9 cellular contexts compared by ENCODE assay signal in the genomic region with DNA sequence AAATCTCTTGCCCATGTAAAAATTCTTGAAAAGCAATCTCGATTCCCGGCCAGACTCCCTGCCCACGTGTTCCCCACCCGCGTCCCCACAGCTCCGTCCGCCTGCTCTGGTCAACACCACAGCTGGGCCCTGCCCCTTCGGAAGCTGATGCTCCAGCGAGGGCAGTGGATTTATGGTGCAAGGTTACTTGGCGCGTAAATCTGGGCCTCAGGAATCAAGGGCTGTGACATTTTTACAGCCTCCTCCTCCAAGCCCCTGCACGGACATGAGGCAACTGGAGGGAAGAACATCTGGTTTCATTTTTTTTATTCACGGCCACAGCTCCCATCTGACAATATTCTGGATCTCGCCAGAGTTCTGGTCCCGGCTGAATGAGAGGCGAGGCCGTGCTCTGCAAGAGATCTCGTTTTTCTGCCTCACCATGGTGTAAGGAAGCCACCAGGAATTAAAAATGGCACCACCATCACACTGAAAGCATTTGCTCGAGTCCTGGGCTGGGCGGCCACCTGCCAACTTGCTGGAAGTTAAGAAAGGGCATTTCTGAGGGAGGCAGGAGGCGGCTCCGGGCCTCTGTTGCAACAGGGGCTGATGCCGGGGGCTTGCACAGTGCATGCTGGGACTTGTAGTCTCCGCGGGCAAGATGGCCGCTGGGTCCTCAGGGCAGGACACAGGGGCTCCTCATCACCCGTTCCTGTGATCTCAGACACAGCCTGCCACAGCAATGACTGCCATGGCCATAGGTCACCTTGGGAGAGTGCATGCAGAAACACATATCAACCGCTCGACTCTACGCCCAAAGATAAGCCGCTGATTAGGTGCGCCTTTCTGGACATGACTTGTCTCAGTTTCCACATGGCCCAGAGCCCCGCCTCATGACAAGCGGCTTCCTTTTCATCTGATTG.
DNase-seq lines count a peak whose midpoint lies in the region; ATAC-seq, FAIRE-seq and TF ChIP-seq lines count a peak whose summit lies in the region.
"Had no signal": no experiment of that assay in that cellular context is flagged by ENCODE, and none has a peak within 500 bp of the region (broad histone marks: within the 10 kb centered on the region; RNA-seq: fewer than 3 reads in every experiment).

No MANE protein-coding gene starts in this region.

- ATAC-seq in SK-N-SH treated with all-trans-retinoic acid at 6 μM for 48 hours: no peak
- ATAC-seq: A549 had no signal

- H3K4me3 ChIP-seq in SK-N-SH (ENCODE audit: low read depth in 2 of 2, low read length in 1 of 2) (no peak overlapping the region), mesenchymal stem cell (ENCODE audit: insufficient read depth in 1 of 2, low read depth in 1 of 2, low read length in 2 of 2) (peak overlapping the region in 1 of 2 experiments; percentile 80), urinary bladder (ENCODE audit: low read depth, low read length) (peak overlapping the region; percentile 34)
- H3K4me3 ChIP-seq: A549 had no signal

- H3K4ac ChIP-seq in mesenchymal stem cell (ENCODE audit: low read depth in 1 of 2, low read length in 2 of 2): peak overlapping the region in 1 of 2 experiments; percentile 20

- POLR2A ChIA-PET in SK-N-SH (lab: Yijun Ruan, JAX): no interaction called here

- H3K4me2 ChIP-seq in SK-N-SH: no peak overlapping the region
- peak overlapping the region; percentile 36 for H3K4me2 ChIP-seq in mesenchymal stem cell (ENCODE audit: low read length, poor library complexity, severe bottlenecking)
- H3K4me2 ChIP-seq: A549 had no signal

- no peak overlapping the region for H2BK15ac ChIP-seq in mesenchymal stem cell (ENCODE audit: low read depth, poor library complexity, severe bottlenecking)

- no peak for TF ChIP-seq CTCF in SK-N-SH (IDR thresholded peaks at IDR 0.05)

- H3K27ac ChIP-seq in SK-N-SH (ENCODE audit: low read depth in 2 of 2, low read length in 1 of 2) (no peak overlapping the region), mesenchymal stem cell (ENCODE audit: low read length, poor library complexity, severe bottlenecking) (no peak overlapping the region), urinary bladder (ENCODE audit: low read depth) (no peak overlapping the region)
- H3K27ac ChIP-seq: A549 had no signal

- H3K4me1 ChIP-seq in SK-N-SH (ENCODE audit: control insufficient read depth in 1 of 2, insufficient read depth in 2 of 2, low read depth in 1 of 2, low read length in 1 of 2): no peaks in the 10 kb centered on the region; a peak in 1 of 4 replicates
- H3K4me1 ChIP-seq in mesenchymal stem cell (ENCODE audit: control insufficient read depth, insufficient read depth, low read depth, low read length): peaks cover 8% of the 10 kb centered on the region
- H3K4me1 ChIP-seq in urinary bladder (ENCODE audit: insufficient read depth): no peaks in the 10 kb centered on the region
- H3K4me1 ChIP-seq: A549 had no signal

- peak; percentile 46 for FAIRE-seq in endometrium (lab: Jason Lieb, UNC)
- FAIRE-seq: A549 had no signal

- H3F3A ChIP-seq in SK-N-SH (replicated peaks; ENCODE audit: insufficient read depth): no peaks in the 10 kb centered on the region

- H3K79me2 ChIP-seq in SK-N-SH (ENCODE audit: insufficient read depth): no peaks in the 10 kb centered on the region

- CTCF ChIA-PET in SK-N-SH (lab: Yijun Ruan, JAX): no interaction called here

- no peaks in the 10 kb centered on the region for H3K79me1 ChIP-seq in mesenchymal stem cell (replicated peaks; ENCODE audit: low read length, poor library complexity, severe bottlenecking)

- H3K9me3 ChIP-seq in SK-N-SH: no peaks in the 10 kb centered on the region
- no peaks in the 10 kb centered on the region for H3K9me3 ChIP-seq in mesenchymal stem cell (ENCODE audit: control insufficient read depth, low read length)
- H3K9me3 ChIP-seq: A549 had no signal

- DNase-seq in SK-N-SH: peak; percentile 59
- DNase-seq in mesenchymal stem cell: no peak
- DNase-seq in stimulated activated CD4-positive, alpha-beta T cell treated with anti-CD3 and anti-CD28 coated beads, Interleukin-4, amount 100 ng/mL, for 1 hour: no peak
- DNase-seq in putamen (ENCODE audit: low spot score): no peak
- DNase-seq in GOT3 (lab: John Stamatoyannopoulos, UW): no peak

- H3K36me3 ChIP-seq in SK-N-SH (replicated peaks in 1 of 2; ENCODE audit: control insufficient read depth in 1 of 2, insufficient read depth in 2 of 2, low read length in 1 of 2) (no peaks in the 10 kb centered on the region), mesenchymal stem cell (ENCODE audit: control insufficient read depth in 1 of 2, insufficient read depth in 2 of 2, low read depth in 1 of 2, low read length in 2 of 2) (no peaks in the 10 kb centered on the region), urinary bladder (ENCODE audit: insufficient read depth) (no peaks in the 10 kb centered on the region)

- no peak overlapping the region for H2AFZ ChIP-seq in SK-N-SH (ENCODE audit: low read depth)
- H2AFZ ChIP-seq in mesenchymal stem cell (ENCODE audit: low read depth, low read length): peak overlapping the region; percentile 51

- peak overlapping the region; percentile 30 for H4K8ac ChIP-seq in mesenchymal stem cell (ENCODE audit: low read length)

- H3K27me3 ChIP-seq in SK-N-SH (ENCODE audit: insufficient read depth) (no peaks in the 10 kb centered on the region), mesenchymal stem cell (ENCODE audit: control insufficient read depth in 1 of 2, insufficient read depth in 1 of 2, low read length in 2 of 2) (no peaks in the 10 kb centered on the region)

- no peak overlapping the region for H3K14ac ChIP-seq in mesenchymal stem cell (ENCODE audit: low read length in 2 of 2)

- TF ChIP-seq EP300 in SK-N-SH (IDR thresholded peaks at IDR 0.05; ENCODE audit: borderline replicate concordance in 1 of 2, low read depth in 1 of 2, low read length in 1 of 2): no peak

- no peak overlapping the region for H4K91ac ChIP-seq in mesenchymal stem cell (ENCODE audit: low read length)

- peak overlapping the region in 1 of 2 experiments; percentile 52 for H3K18ac ChIP-seq in mesenchymal stem cell (ENCODE audit: low read depth in 1 of 2, low read length in 2 of 2)

- no peak overlapping the region for H2BK12ac ChIP-seq in mesenchymal stem cell (ENCODE audit: low read length in 2 of 2)

- no peaks in the 10 kb centered on the region for H4K20me1 ChIP-seq in SK-N-SH (ENCODE audit: insufficient read depth)

- no peak overlapping the region for H2AK5ac ChIP-seq in mesenchymal stem cell (ENCODE audit: low read length, severe bottlenecking)

- no peak overlapping the region for H2BK5ac ChIP-seq in mesenchymal stem cell (ENCODE audit: low read depth, low read length, poor library complexity, severe bottlenecking)

- no peaks in the 10 kb centered on the region for H3K9me2 ChIP-seq in SK-N-SH

- H3K9ac ChIP-seq in SK-N-SH (no peak overlapping the region), mesenchymal stem cell (ENCODE audit: low read length) (peak overlapping the region; percentile 60)

- H2BK120ac ChIP-seq in mesenchymal stem cell (ENCODE audit: low read depth, low read length): no peak overlapping the region

- WGBS in SK-N-SH (ENCODE audit: low lambda C conversion rate): 55% methylated on average over 31 of the region's 34 CpGs
- 52% methylated on average over 34 of the region's 34 CpGs for WGBS in mesenchymal stem cell
- 26% methylated on average over 34 of the region's 34 CpGs for WGBS in urinary bladder

- no peak for TF ChIP-seq RAD21 in SK-N-SH (IDR thresholded peaks at IDR 0.05; ENCODE audit: low read length)

- no peak overlapping the region for H3K23ac ChIP-seq in mesenchymal stem cell (ENCODE audit: low read length in 2 of 2)

TF ChIP-seq in SK-N-SH, 30 proteins besides CTCF, POLR2A, EP300 and RAD21:
- TF ChIP-seq POLR2AphosphoS5 (IDR thresholded peaks at IDR 0.05; ENCODE audit: low read depth, low read length) (no peak), YY1 (IDR thresholded peaks at IDR 0.05; ENCODE audit: low read depth) (0 out of 2 replicates have a peak, but pooled peaks have one; percentile 24)

TF ChIP-seq in SK-N-SH treated with all-trans-retinoic acid at 6 μM for 48 hours, 23 proteins besides CTCF, POLR2A, EP300 and RAD21 (continues in another document):
- no peak for TF ChIP-seq ZNF70 (CRISPR knock-in tag; IDR thresholded peaks at IDR 0.05)
- no peak for TF ChIP-seq GLIS3 (CRISPR knock-in tag; IDR thresholded peaks at IDR 0.05)
- TF ChIP-seq ZNF565 (CRISPR knock-in tag; conservative IDR thresholded peaks at IDR 0.05; ENCODE audit: low read depth): no peak
- no peak for TF ChIP-seq PPARA (CRISPR knock-in tag; IDR thresholded peaks at IDR 0.05; ENCODE audit: borderline replicate concordance)
- TF ChIP-seq, protein P1, sequence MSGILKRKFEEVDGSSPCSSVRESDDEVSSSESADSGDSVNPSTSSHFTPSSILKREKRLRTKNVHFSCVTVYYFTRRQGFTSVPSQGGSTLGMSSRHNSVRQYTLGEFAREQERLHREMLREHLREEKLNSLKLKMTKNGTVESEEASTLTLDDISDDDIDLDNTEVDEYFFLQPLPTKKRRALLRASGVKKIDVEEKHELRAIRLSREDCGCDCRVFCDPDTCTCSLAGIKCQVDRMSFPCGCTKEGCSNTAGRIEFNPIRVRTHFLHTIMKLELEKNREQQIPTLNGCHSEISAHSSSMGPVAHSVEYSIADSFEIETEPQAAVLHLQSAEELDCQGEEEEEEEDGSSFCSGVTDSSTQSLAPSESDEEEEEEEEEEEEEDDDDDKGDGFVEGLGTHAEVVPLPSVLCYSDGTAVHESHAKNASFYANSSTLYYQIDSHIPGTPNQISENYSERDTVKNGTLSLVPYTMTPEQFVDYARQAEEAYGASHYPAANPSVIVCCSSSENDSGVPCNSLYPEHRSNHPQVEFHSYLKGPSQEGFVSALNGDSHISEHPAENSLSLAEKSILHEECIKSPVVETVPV (CRISPR knock-in tag; IDR thresholded peaks at IDR 0.05): no peak
- TF ChIP-seq SNAI2 (CRISPR knock-in tag; IDR thresholded peaks at IDR 0.05): no peak
- no peak for TF ChIP-seq BACH2 (CRISPR knock-in tag; IDR thresholded peaks at IDR 0.05; ENCODE audit: borderline replicate concordance)
- no peak for TF ChIP-seq RARB (CRISPR knock-in tag; IDR thresholded peaks at IDR 0.05)
- TF ChIP-seq, protein P2, sequence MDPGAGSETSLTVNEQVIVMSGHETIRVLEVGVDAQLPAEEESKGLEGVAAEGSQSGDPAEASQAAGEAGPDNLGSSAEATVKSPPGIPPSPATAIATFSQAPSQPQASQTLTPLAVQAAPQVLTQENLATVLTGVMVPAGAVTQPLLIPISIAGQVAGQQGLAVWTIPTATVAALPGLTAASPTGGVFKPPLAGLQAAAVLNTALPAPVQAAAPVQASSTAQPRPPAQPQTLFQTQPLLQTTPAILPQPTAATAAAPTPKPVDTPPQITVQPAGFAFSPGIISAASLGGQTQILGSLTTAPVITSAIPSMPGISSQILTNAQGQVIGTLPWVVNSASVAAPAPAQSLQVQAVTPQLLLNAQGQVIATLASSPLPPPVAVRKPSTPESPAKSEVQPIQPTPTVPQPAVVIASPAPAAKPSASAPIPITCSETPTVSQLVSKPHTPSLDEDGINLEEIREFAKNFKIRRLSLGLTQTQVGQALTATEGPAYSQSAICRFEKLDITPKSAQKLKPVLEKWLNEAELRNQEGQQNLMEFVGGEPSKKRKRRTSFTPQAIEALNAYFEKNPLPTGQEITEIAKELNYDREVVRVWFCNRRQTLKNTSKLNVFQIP (CRISPR knock-in tag; IDR thresholded peaks at IDR 0.05; ENCODE audit: borderline replicate concordance, low read depth): no peak
- no peak for TF ChIP-seq ZFP3 (CRISPR knock-in tag; IDR thresholded peaks at IDR 0.05)
- no peak for TF ChIP-seq ISL1 (CRISPR knock-in tag; IDR thresholded peaks at IDR 0.05)
